Comparison of ENCODE assay signal across 23 cellular contexts in the genomic region with DNA sequence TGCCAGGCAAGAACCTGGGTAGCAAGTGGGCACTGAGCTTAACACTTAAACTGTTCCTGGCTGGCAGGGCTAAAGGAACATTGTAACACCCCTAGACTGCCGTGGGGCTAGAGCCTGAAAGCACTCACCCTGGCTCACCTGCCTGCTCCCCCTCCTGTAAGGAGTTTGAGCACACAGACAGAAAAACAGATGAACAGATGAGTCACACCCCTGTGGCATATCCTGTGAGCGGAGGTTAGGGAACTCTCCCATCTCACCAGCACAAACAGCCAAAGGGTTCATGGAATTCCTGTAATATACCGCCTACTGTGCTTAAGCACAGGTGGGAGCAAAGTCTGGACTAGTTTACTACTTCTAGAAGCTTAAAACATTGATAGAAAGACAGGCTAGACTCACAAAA.
DNase-seq lines count a peak whose midpoint lies in the region; ATAC-seq and TF ChIP-seq lines count a peak whose summit lies in the region.
"Had no signal": no experiment of that assay in that cellular context is flagged by ENCODE, and none has a peak within 500 bp of the region (broad histone marks: within the 10 kb centered on the region; RNA-seq: fewer than 3 reads in every experiment).

No MANE protein-coding gene starts in this region.

- H3K9me3 Mint-ChIP-seq in stimulated activated naive CD8-positive, alpha-beta T cell treated with anti-CD3 and anti-CD28 coated beads, Interleukin-15, amount 100 ng/mL, for 72 hours, result peaks cover 0 to 8% of the 10 kb centered on the region in 2 donors
- H3K9me3 Mint-ChIP-seq: activated CD4-positive, alpha-beta T cell treated with anti-CD3 and anti-CD28 coated beads, Interleukin-2, amount 10 ng/mL, durations not matched to agents 24 days and 14 days; type B pancreatic cell had no signal

- no peak overlapping the region for H3K27ac Mint-ChIP-seq in stimulated activated naive CD8-positive, alpha-beta T cell treated with anti-CD3 and anti-CD28 coated beads, Interleukin-15, amount 100 ng/mL, for 72 hours
- H3K27ac Mint-ChIP-seq: activated CD4-positive, alpha-beta T cell treated with anti-CD3 and anti-CD28 coated beads, Interleukin-2, amount 10 ng/mL, durations not matched to agents 24 days and 14 days; dendritic cell treated with granulocyte-macrophage colony-stimulating factor and Interleukin-4, amounts not matched to agents 40 ng/mL and 50 ng/mL, for 4 days; mesothelial cell of epicardium; stimulated activated naive CD8-positive, alpha-beta T cell treated with anti-CD3 and anti-CD28 coated beads, Interleukin-15, Interleukin-2, amounts not matched to agents 100 ng/mL and 50 ng/mL, for 24 hours; type B pancreatic cell had no signal

- DNase-seq in COLO829 (ENCODE audit: low spot score), result peak; percentile 3
- DNase-seq in IMR-90, result no peak
- DNase-seq in astrocyte of the spinal cord (ENCODE audit: low read depth, low spot score), result peak; percentile 9
- peak; percentile 40 for DNase-seq in iris pigment epithelial cell (ENCODE audit: low read depth)
- no peak for DNase-seq in heart left ventricle
- no peak for DNase-seq in stimulated activated naive CD8-positive, alpha-beta T cell treated with anti-CD3 and anti-CD28 coated beads, Interleukin-15, amount 100 ng/mL, for 72 hours
- no peak for DNase-seq in retina
- DNase-seq: activated CD4-positive, alpha-beta T cell treated with anti-CD3 and anti-CD28 coated beads, Interleukin-2, amount 10 ng/mL, durations not matched to agents 24 days and 14 days; activated naive CD4-positive, alpha-beta T cell treated with Interleukin-2 at 50 U/mL for 16 hours; DMS79 treated with DMSO at 0.1 percent for 48 hours; NCI-H2029 treated with DMSO at 0.1 percent for 48 hours; NCI-H524 had no signal

- no TSS peak for BruUV-seq in IMR-90 (replicated peaks; lab: Mats Ljungman, UMichigan)

- TF ChIP-seq RAD21 in IMR-90 (IDR thresholded peaks at IDR 0.05; ENCODE audit: low read length), result no peak

- H3K4me1 Mint-ChIP-seq in stimulated activated naive CD8-positive, alpha-beta T cell treated with anti-CD3 and anti-CD28 coated beads, Interleukin-15, amount 100 ng/mL, for 72 hours, result no peaks in the 10 kb centered on the region
- H3K4me1 Mint-ChIP-seq: activated CD4-positive, alpha-beta T cell treated with anti-CD3 and anti-CD28 coated beads, Interleukin-2, amount 10 ng/mL, durations not matched to agents 24 days and 14 days; IgD-negative memory B cell; mesothelial cell of epicardium; neural crest cell had no signal

- H3K23ac ChIP-seq in IMR-90 (ENCODE audit: low read depth, low read length), result no peak overlapping the region

- CTCF ChIA-PET in IMR-90 (lab: Yijun Ruan, JAX), result interaction anchor here (0.5 kb wide), 1 partner anchor 48 kb away, joined by 3 read pairs; no protein-coding TSS in a partner anchor

- no peak overlapping the region for H4K5ac ChIP-seq in IMR-90 (ENCODE audit: low read depth, low read length)

- H3K27me3 Mint-ChIP-seq in stimulated activated naive CD8-positive, alpha-beta T cell treated with anti-CD3 and anti-CD28 coated beads, Interleukin-15, amount 100 ng/mL, for 72 hours, result no peaks in the 10 kb centered on the region
- H3K27me3 Mint-ChIP-seq: activated CD4-positive, alpha-beta T cell treated with anti-CD3 and anti-CD28 coated beads, Interleukin-2, amount 10 ng/mL, durations not matched to agents 24 days and 14 days; dendritic cell treated with granulocyte-macrophage colony-stimulating factor and Interleukin-4, amounts not matched to agents 40 ng/mL and 50 ng/mL, for 4 days; stimulated activated naive CD8-positive, alpha-beta T cell treated with anti-CD3 and anti-CD28 coated beads, Interleukin-15, Interleukin-2, amounts not matched to agents 100 ng/mL and 50 ng/mL, for 24 hours; type B pancreatic cell had no signal

- no peak overlapping the region for H3K18ac ChIP-seq in IMR-90 (ENCODE audit: low read depth, low read length)

- POLR2A ChIA-PET in IMR-90 (lab: Charles Lee; ENCODE audit: unreplicated experiment), result no interaction called here

- H2BK20ac ChIP-seq in IMR-90 (ENCODE audit: low read depth, low read length), result no peak overlapping the region

- peak overlapping the region; percentile 66 for H2AK9ac ChIP-seq in IMR-90 (replicated peaks; ENCODE audit: low read depth, low read length, poor library complexity)

- H3K9me1 ChIP-seq in IMR-90 (ENCODE audit: insufficient read depth, low read length), result no peaks in the 10 kb centered on the region

- H3K4me2 ChIP-seq in IMR-90 (ENCODE audit: low read depth, low read length), result no peak overlapping the region

- no peak overlapping the region for H4K91ac ChIP-seq in IMR-90 (ENCODE audit: insufficient read depth, low read depth, low read length)

- TF ChIP-seq CTCF in IMR-90 (conservative IDR thresholded peaks at IDR 0.05; ENCODE audit: low read depth, low read length) (no peak), astrocyte of the spinal cord (IDR thresholded peaks at IDR 0.05; ENCODE audit: low read depth, low read length) (no peak), heart left ventricle (IDR thresholded peaks at IDR 0.05) (no peak)

- H3K4me1 ChIP-seq in IMR-90 (ENCODE audit: control insufficient read depth, insufficient read depth, low read length), result no peaks in the 10 kb centered on the region
- H3K4me1 ChIP-seq in heart left ventricle, result no peaks in the 10 kb centered on the region
- H3K4me1 ChIP-seq: ascending aorta, esophagus muscularis mucosa, right atrium auricular region had no signal

- intact Hi-C loops in IMR-90 (cut with micrococcal nuclease), result no loop called here
- intact Hi-C loops in heart left ventricle (cut with DNase I), result no loop called here

- H3K27ac ChIP-seq in IMR-90 (ENCODE audit: insufficient read depth, low read length) (no peak overlapping the region), heart left ventricle (no peak overlapping the region)
- H3K27ac ChIP-seq: ascending aorta, esophagus muscularis mucosa, right atrium auricular region, SK-N-MC had no signal

- H2AK5ac ChIP-seq in IMR-90 (ENCODE audit: low read depth, low read length), result no peak overlapping the region

- H3K9me3 ChIP-seq in IMR-90 (ENCODE audit: control insufficient read depth, insufficient read depth, low read length), result no peaks in the 10 kb centered on the region
- H3K9me3 ChIP-seq in heart left ventricle, result peaks cover 0 to 7% (median 0%) of the 10 kb centered on the region in 12 donors
- H3K9me3 ChIP-seq: ascending aorta, esophagus muscularis mucosa, right atrium auricular region had no signal

- no peak overlapping the region for H2BK120ac ChIP-seq in IMR-90 (ENCODE audit: low read depth, low read length)

- H3K79me1 ChIP-seq in IMR-90 (ENCODE audit: low read depth in 1 of 2, low read length in 2 of 2), result no peaks in the 10 kb centered on the region

- no peak overlapping the region for H3K9ac ChIP-seq in IMR-90 (ENCODE audit: low read depth, low read length)

- no peak overlapping the region for H3K4ac ChIP-seq in IMR-90 (ENCODE audit: low read depth, low read length)

- dilution Hi-C loops in IMR-90 (cut with HindIII; ENCODE audit: low sequenced_read_pairs, unreplicated experiment), result no loop called here

- no peak overlapping the region for H2BK15ac ChIP-seq in IMR-90 (ENCODE audit: low read depth, low read length)

- H3K14ac ChIP-seq in IMR-90 (replicated peaks; ENCODE audit: low read depth, low read length), result no peak overlapping the region

- TF ChIP-seq POLR2A in IMR-90 (IDR thresholded peaks at IDR 0.05; ENCODE audit: low read depth, low read length) (no peak), heart left ventricle (IDR thresholded peaks at IDR 0.05) (no peak)

- no peaks in the 10 kb centered on the region for H3K27me3 ChIP-seq in IMR-90 (ENCODE audit: control insufficient read depth, insufficient read depth, low read length)
- H3K27me3 ChIP-seq in heart left ventricle, result no peaks in the 10 kb centered on the region
- H3K27me3 ChIP-seq: ascending aorta, esophagus muscularis mucosa, right atrium auricular region had no signal

- H3K4me3 ChIP-seq in IMR-90 (ENCODE audit: insufficient read depth, low read depth, low read length), result no peak overlapping the region
- H3K4me3 ChIP-seq in astrocyte of the spinal cord (ENCODE audit: low read depth, low read length), result no peak overlapping the region
- H3K4me3 ChIP-seq in heart left ventricle, result no peak overlapping the region
- H3K4me3 ChIP-seq: ascending aorta, esophagus muscularis mucosa, right atrium auricular region, SK-N-MC had no signal

- in situ Hi-C loops in IMR-90 (cut with MboI; ENCODE audit: low sequenced_read_pairs), result no loop called here
- in situ Hi-C loops in astrocyte of the spinal cord (cut with HindIII; ENCODE audit: low sequenced_read_pairs), result no loop called here

- no peak overlapping the region for H3K4me3 Mint-ChIP-seq in stimulated activated naive CD8-positive, alpha-beta T cell treated with anti-CD3 and anti-CD28 coated beads, Interleukin-15, amount 100 ng/mL, for 72 hours
- H3K4me3 Mint-ChIP-seq: activated CD4-positive, alpha-beta T cell treated with anti-CD3 and anti-CD28 coated beads, Interleukin-2, amount 10 ng/mL, durations not matched to agents 24 days and 14 days; dendritic cell treated with granulocyte-macrophage colony-stimulating factor and Interleukin-4, amounts not matched to agents 40 ng/mL and 50 ng/mL, for 4 days; IgD-negative memory B cell; mesothelial cell of epicardium; neural crest cell; stimulated activated naive CD8-positive, alpha-beta T cell treated with anti-CD3 and anti-CD28 coated beads, Interleukin-15, Interleukin-2, amounts not matched to agents 100 ng/mL and 50 ng/mL, for 24 hours; type B pancreatic cell had no signal

- no peak overlapping the region for H2BK5ac ChIP-seq in IMR-90 (ENCODE audit: low read depth, low read length, poor library complexity, severe bottlenecking)

- ATAC-seq in IMR-90 (ENCODE audit: low read depth) (no peak), heart left ventricle (no peak), GM21529 (IDR thresholded peaks at IDR 0.05; ENCODE audit: unreplicated experiment) (no peak)
- ATAC-seq in stimulated activated naive CD8-positive, alpha-beta T cell treated with anti-CD3 and anti-CD28 coated beads, Interleukin-15, amount 100 ng/mL, for 72 hours, result no peak

- WGBS in IMR-90 (ENCODE audit: extremely low coverage in 2 of 2, insufficient read length in 1 of 2), 2 experiments, result no CpG with 5 or more reads among the region's 3 CpGs
- WGBS in heart left ventricle, 4 donors, result 57 to 80% (median 72%) methylated on average over 3 of the region's 3 CpGs

- no peak overlapping the region for H2AFZ ChIP-seq in IMR-90 (replicated peaks; ENCODE audit: low read length, poor library complexity)

- H3K36me3 ChIP-seq in IMR-90 (ENCODE audit: control insufficient read depth, insufficient read depth, low read length) (no peaks in the 10 kb centered on the region), heart left ventricle (no peaks in the 10 kb centered on the region)
- H3K36me3 ChIP-seq: ascending aorta, esophagus muscularis mucosa, right atrium auricular region had no signal

- no peaks in the 10 kb centered on the region for H4K20me1 ChIP-seq in IMR-90 (ENCODE audit: insufficient read depth, low read length)

- no peak overlapping the region for H3K56ac ChIP-seq in IMR-90 (ENCODE audit: extremely low read depth, insufficient read depth, low read length)

- no peak overlapping the region for H4K8ac ChIP-seq in IMR-90 (ENCODE audit: low read depth in 2 of 2, low read length in 2 of 2)

TF ChIP-seq in IMR-90, 13 proteins besides CTCF, POLR2A, EP300 and RAD21 (continues in another document):
- TF ChIP-seq NFE2L2 (IDR thresholded peaks at IDR 0.05; ENCODE audit: low read depth, low read length), result no peak
- no peak for TF ChIP-seq MAFK (IDR thresholded peaks at IDR 0.05; ENCODE audit: low read depth, low read length)

Comparison
In these comparisons a context has a peak if more than half of its experiments do, and no peak if none do; other contexts are left out.
1. DNase-seq: peak in COLO829 (single experiment), astrocyte of the spinal cord (single experiment) and iris pigment epithelial cell (single experiment); none in IMR-90 (single experiment), heart left ventricle (0 of 5), stimulated activated naive CD8-positive, alpha-beta T cell treated with anti-CD3 and anti-CD28 coated beads, Interleukin-15, amount 100 ng/mL, for 72 hours (0 of 2) and retina (single experiment).